Comparison of ENCODE assay signal across 28 cellular contexts in genomic region chr5:37983463-37983862, GRCh38.
"Had no signal": no experiment of that assay in that cellular context is flagged by ENCODE, and none has a peak within 500 bp of the region (broad histone marks: within the 10 kb centered on the region; RNA-seq: fewer than 3 reads in every experiment).

No MANE protein-coding gene starts in this region.

- H3K36me3 Mint-ChIP-seq: activated naive CD8-positive, alpha-beta T cell had no signal

- H3K4me3 Mint-ChIP-seq: activated CD4-positive, alpha-beta memory T cell treated with anti-CD3 and anti-CD28 coated beads, Interleukin-2, amount 10 ng/mL, durations not matched to agents 7 days and 5 days; activated CD4-positive, alpha-beta T cell treated with anti-CD3 and anti-CD28 coated beads, Interleukin-2, amount 10 ng/mL, durations not matched to agents 7 days and 5 days; activated naive CD8-positive, alpha-beta T cell; activated T-cell treated with anti-CD3 and anti-CD28 coated beads, Interleukin-2, amount 50 U/mL, for 4 hours; activated T-helper 17 cell treated with anti-CD3 and anti-CD28 coated beads, Interleukin-2, amount 50 U/mL, for 72 hours; effector memory CD8-positive, alpha-beta T cell had no signal

- H3K27me3 Mint-ChIP-seq: activated naive CD8-positive, alpha-beta T cell; effector memory CD8-positive, alpha-beta T cell had no signal

- H3K27me3 ChIP-seq: esophagus muscularis mucosa, foreskin keratinocyte had no signal

- H3K4me1 ChIP-seq: foreskin keratinocyte had no signal

- H3K4me1 Mint-ChIP-seq: activated CD4-positive, alpha-beta memory T cell treated with anti-CD3 and anti-CD28 coated beads, Interleukin-2, amount 10 ng/mL, durations not matched to agents 7 days and 5 days; activated CD4-positive, alpha-beta T cell treated with anti-CD3 and anti-CD28 coated beads, Interleukin-2, amount 10 ng/mL, durations not matched to agents 7 days and 5 days; activated T-helper 17 cell treated with anti-CD3 and anti-CD28 coated beads, Interleukin-2, amount 50 U/mL, for 72 hours had no signal

- H3K27ac Mint-ChIP-seq: activated CD4-positive, alpha-beta memory T cell treated with anti-CD3 and anti-CD28 coated beads, Interleukin-2, amount 10 ng/mL, durations not matched to agents 7 days and 5 days; activated CD4-positive, alpha-beta T cell treated with anti-CD3 and anti-CD28 coated beads, Interleukin-2, amount 10 ng/mL, durations not matched to agents 7 days and 5 days; activated naive CD8-positive, alpha-beta T cell; activated T-helper 17 cell treated with anti-CD3 and anti-CD28 coated beads, Interleukin-2, amount 50 U/mL, for 72 hours; effector memory CD8-positive, alpha-beta T cell had no signal

- ATAC-seq: activated T-cell treated with anti-CD3 and anti-CD28 coated beads, Interleukin-2, amount 50 U/mL, for 4 hours; activated T-helper 17 cell treated with anti-CD3 and anti-CD28 coated beads, Interleukin-2, amount 50 U/mL, for 72 hours; effector memory CD8-positive, alpha-beta T cell; foreskin keratinocyte had no signal

- H3K9me3 Mint-ChIP-seq: activated CD4-positive, alpha-beta T cell treated with anti-CD3 and anti-CD28 coated beads, Interleukin-2, amount 10 ng/mL, durations not matched to agents 7 days and 5 days; activated T-cell treated with anti-CD3 and anti-CD28 coated beads, Interleukin-2, amount 50 U/mL, for 4 hours; activated T-helper 17 cell treated with anti-CD3 and anti-CD28 coated beads, Interleukin-2, amount 50 U/mL, for 72 hours; effector memory CD8-positive, alpha-beta T cell had no signal

- H3K4me3 ChIP-seq: esophagus muscularis mucosa had no signal

- H3K36me3 ChIP-seq: brain microvascular endothelial cell, esophagus muscularis mucosa had no signal

- DNase-seq: activated CD4-positive, alpha-beta memory T cell treated with anti-CD3 and anti-CD28 coated beads, Interleukin-2, amount 10 ng/mL, durations not matched to agents 7 days and 5 days; activated CD4-positive, alpha-beta T cell treated with anti-CD3 and anti-CD28 coated beads for 4 hours; activated CD4-positive, alpha-beta T cell treated with anti-CD3 and anti-CD28 coated beads, Interleukin-2, amount 10 ng/mL, durations not matched to agents 7 days and 5 days; activated CD4-positive, alpha-beta T cell treated with anti-CD3 and anti-CD28 coated beads, Interleukin-2, amount 50 U/mL, for 4 hours; activated CD4-positive, CD25-positive, alpha-beta regulatory T cell; activated CD4-positive, CD25-positive, alpha-beta regulatory T cell treated with anti-CD3 and anti-CD28 coated beads, Interleukin-2, amount 50 U/mL, for 72 hours; activated CD8-positive, alpha-beta memory T cell treated with anti-CD3 and anti-CD28 coated beads, Interleukin-2, amount 50 U/mL, for 48 hours; activated effector memory CD4-positive, alpha-beta T cell treated with Interleukin-2 at 50 U/mL for 16 hours; activated gamma-delta T cell treated with Interleukin-2 at 50 U/mL for 16 hours; activated naive CD4-positive, alpha-beta T cell treated with anti-CD3 and anti-CD28 coated beads, Interleukin-2, amount 50 U/mL, for 16 hours; activated naive CD4-positive, alpha-beta T cell treated with Interleukin-2 at 50 U/mL for 16 hours; activated T-cell treated with anti-CD3 and anti-CD28 coated beads for 4 hours; activated T-cell treated with anti-CD3 and anti-CD28 coated beads, Interleukin-2, amount 50 U/mL, for 4 hours; amniotic stem cell; anterior cingulate cortex; brain microvascular endothelial cell; caudate nucleus; cortex of kidney; dermis blood vessel endothelial cell; effector CD4-positive, alpha-beta T cell; effector memory CD8-positive, alpha-beta T cell; erythroblast; foreskin keratinocyte; head of caudate nucleus; T-helper 2 cell had no signal

- H3K27ac ChIP-seq: brain microvascular endothelial cell, foreskin keratinocyte had no signal
